Comparison of ENCODE assay signal across 8 cellular contexts in genomic region chr7:35037526-35038339, GRCh38. TPM values are rescaled to one million over a fixed set of nuclear protein-coding genes. Genes with fewer than 3 reads are reported as not detected.
DNase-seq lines count a peak whose midpoint lies in the region; ATAC-seq, FAIRE-seq and TF ChIP-seq lines count a peak whose summit lies in the region.

No MANE protein-coding gene starts in this region.

- TF ChIP-seq POLR2A in GM12892 (IDR thresholded peaks at IDR 0.05; ENCODE audit: low read depth, low read length): no peak

- DNase-seq in GM12892 (ENCODE audit: insufficient read length) (peak; percentile 81), NCI-H1436 (lab: John Stamatoyannopoulos, UW) (peak; percentile 92), T follicular helper cell (ENCODE audit: low read depth) (peak; percentile 76), amniotic stem cell (lab: John Stamatoyannopoulos, UW) (peak; percentile 84), left ventricle myocardium inferior (peak; percentile 96), psoas muscle (peak; percentile 97), urothelium cell line (ENCODE audit: low spot score) (peak; percentile 98)

- H3K36me3 ChIP-seq in left ventricle myocardium inferior (no peaks in the 10 kb centered on the region), psoas muscle (ENCODE audit: insufficient read depth in 1 of 2, low read depth in 1 of 2) (no peaks in the 10 kb centered on the region)

- peak; percentile 86 for ATAC-seq in HG02840 (IDR thresholded peaks at IDR 0.05; ENCODE audit: low FRiP score, unreplicated experiment)
- peak; percentile 93 to 95 (median 94) for ATAC-seq in psoas muscle

- H3K9me3 ChIP-seq in left ventricle myocardium inferior (replicated peaks): no peaks in the 10 kb centered on the region
- H3K9me3 ChIP-seq in psoas muscle: no peaks in the 10 kb centered on the region

- TF ChIP-seq CTCF in left ventricle myocardium inferior (IDR thresholded peaks at IDR 0.05; ENCODE audit: borderline replicate concordance): peak; percentile 87
- peak; percentile 82 for TF ChIP-seq CTCF in psoas muscle (IDR thresholded peaks at IDR 0.05)

- FAIRE-seq in GM12892 (lab: Jason Lieb, UNC) (peak; percentile 86), urothelium cell line (lab: Jason Lieb, UNC) (peak; percentile 65)

- H3K27ac ChIP-seq in left ventricle myocardium inferior (replicated peaks) (peak overlapping the region; percentile 94), psoas muscle (peak overlapping the region; percentile 85)

- H3K4me1 ChIP-seq in left ventricle myocardium inferior: peaks cover 40% of the 10 kb centered on the region
- H3K4me1 ChIP-seq in psoas muscle: peaks cover 17% of the 10 kb centered on the region

- H3K4me3 ChIP-seq in left ventricle myocardium inferior: peak overlapping the region; percentile 73
- peak overlapping the region; percentile 80 for H3K4me3 ChIP-seq in psoas muscle

- 0 to 1% (median 0%) methylated on average over 48 to 99 of the region's 100 CpGs for WGBS in psoas muscle, 3 donors

- intact Hi-C loops in left ventricle myocardium inferior (cut with micrococcal nuclease): no loop called here
- intact Hi-C loops in psoas muscle (cut with DNase I): loop anchor here in 1 of 2 donors (10.0 kb wide), 1 partner anchor 213 kb away; no protein-coding TSS in a partner anchor

- H3K27me3 ChIP-seq in left ventricle myocardium inferior (ENCODE audit: low read depth) (no peaks in the 10 kb centered on the region), psoas muscle (ENCODE audit: insufficient read depth in 3 of 3, low read length in 2 of 3) (no peaks in the 10 kb centered on the region)

RNA-seq across cellular contexts. Expression of gene DPY19L1, which starts 0.4 kb away (rescaled TPM):
- 1.1 TPM for polyA plus RNA-seq in GM12892 (2012; ENCODE audit: missing spikeins)
- total RNA-seq in left ventricle myocardium inferior: 28.5 TPM
- total RNA-seq in psoas muscle: 1 to 10 TPM; 2.3 to 8.6 (median 5.0) TPM
- polyA plus RNA-seq in psoas muscle: 1 to 10 TPM; 2.4 to 4.6 (median 3.6) TPM

Comparison
In these comparisons a context has a peak if more than half of its experiments do, and no peak if none do; other contexts are left out.
1. Peak in every context shown above with its lines: DNase-seq, ATAC-seq, H3K4me3 ChIP-seq and H3K27ac ChIP-seq.